8 cellular contexts compared by ENCODE assay signal in the genomic region with DNA sequence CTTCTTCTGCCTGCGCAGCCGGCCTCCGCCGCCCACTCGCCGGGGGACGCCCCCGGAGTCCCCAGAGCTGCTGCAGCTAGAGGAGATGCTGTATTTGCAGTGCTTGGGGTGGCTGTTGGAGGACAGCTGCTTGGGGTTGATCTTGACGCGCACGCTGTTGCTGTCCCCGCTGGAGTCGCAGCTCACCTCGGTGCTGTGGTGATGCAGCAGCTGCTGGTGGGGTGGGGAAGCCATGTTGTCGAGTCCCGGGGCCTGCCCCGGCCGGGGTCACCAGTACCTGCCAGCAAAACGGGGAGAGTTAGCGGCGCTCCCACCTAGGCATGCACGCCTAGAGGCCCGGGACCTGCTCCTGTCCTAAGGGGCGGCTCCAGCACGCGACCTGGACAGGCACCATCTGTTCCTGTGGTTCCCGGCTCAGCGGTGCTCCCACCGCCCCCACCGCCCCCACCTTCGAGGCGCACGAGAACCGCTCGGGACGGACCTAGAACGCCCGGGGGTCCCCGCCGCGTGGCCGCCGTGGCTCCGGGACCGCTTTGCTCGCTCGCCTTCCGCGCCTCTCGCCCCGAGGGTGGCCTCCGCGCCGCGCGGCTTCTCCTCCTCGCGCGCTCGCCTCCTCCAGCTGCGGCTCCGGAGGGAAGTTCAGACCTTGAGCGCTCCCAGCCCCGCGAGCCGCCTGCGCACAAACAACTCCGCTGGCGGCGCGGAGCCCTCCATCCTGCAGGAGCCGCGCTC. TPM values are rescaled to one million over a fixed set of nuclear protein-coding genes. Genes with fewer than 3 reads are reported as not detected.
A peak's percentile ranks its signal among the peaks of the same experiment; 100 is the strongest.
DNase-seq lines count a peak whose midpoint lies in the region; ATAC-seq and TF ChIP-seq lines count a peak whose summit lies in the region.

No MANE protein-coding gene starts in this region.

- H3K27me3 Mint-ChIP-seq in Caco-2 (ENCODE audit: insufficient read depth, unreplicated experiment), result no peaks in the 10 kb centered on the region
- no peaks in the 10 kb centered on the region for H3K27me3 Mint-ChIP-seq in activated CD4-positive, alpha-beta memory T cell treated with anti-CD3 and anti-CD28 coated beads for 36 hours
- peaks cover 0 to 8% of the 10 kb centered on the region in 2 donors for H3K27me3 Mint-ChIP-seq in effector memory CD8-positive, alpha-beta T cell

- CTCF ChIA-PET in Caco-2 (lab: Charles Lee), result interaction anchor here (1.6 kb wide), 1 partner anchor 139 kb away, joined by 5 read pairs; no protein-coding TSS in a partner anchor
- CTCF ChIA-PET in activated CD4-positive, alpha-beta memory T cell treated with anti-CD3 and anti-CD28 coated beads for 36 hours (lab: Charles Lee), result interaction anchor here (0.6 to 2.3 kb wide), 3 partner anchors 74 to 503 kb away, joined by 3 to 20 read pairs (median 4); no protein-coding TSS in a partner anchor

- no peaks in the 10 kb centered on the region for H3K27me3 ChIP-seq in Caco-2 (replicated peaks; ENCODE audit: control insufficient read depth, insufficient read depth, low read length)

- intact Hi-C loops in Caco-2 (cut with micrococcal nuclease; ENCODE audit: unreplicated experiment), result no loop called here
- intact Hi-C loops in activated CD4-positive, alpha-beta memory T cell treated with anti-CD3 and anti-CD28 coated beads for 36 hours (cut with micrococcal nuclease), result loop anchor here (1.0 kb wide), 1 partner anchor 138 kb away; no protein-coding TSS in a partner anchor

- H3K4me3 ChIP-seq in Caco-2 (ENCODE audit: low read depth, low read length) (peak overlapping the region; percentile 59), mesodermal cell (ENCODE audit: extremely low read depth, insufficient read depth, low read length, poor library complexity, severe bottlenecking) (peak overlapping the region; percentile 61)

- peaks cover 10% of the 10 kb centered on the region for H3K4me1 Mint-ChIP-seq in Caco-2 (ENCODE audit: low read depth, unreplicated experiment)
- peaks cover 45% of the 10 kb centered on the region for H3K4me1 Mint-ChIP-seq in activated CD4-positive, alpha-beta memory T cell treated with anti-CD3 and anti-CD28 coated beads for 36 hours (ENCODE audit: low read depth)
- H3K4me1 Mint-ChIP-seq in effector memory CD8-positive, alpha-beta T cell (ENCODE audit: low read depth in 2 of 2), result peaks cover 42 to 50% of the 10 kb centered on the region in 2 donors
- H3K4me1 Mint-ChIP-seq in stimulated activated effector memory CD8-positive, alpha-beta T cell treated with anti-CD3 and anti-CD28 coated beads, Interleukin-12 subunit alpha, Interleukin-12 subunit beta, amount 100 ng/mL, for 72 hours, result peaks cover 54% of the 10 kb centered on the region

- peaks cover 6% of the 10 kb centered on the region for H3K36me3 Mint-ChIP-seq in Caco-2 (ENCODE audit: insufficient read depth, unreplicated experiment)
- peaks cover 6% of the 10 kb centered on the region for H3K36me3 Mint-ChIP-seq in activated CD4-positive, alpha-beta memory T cell treated with anti-CD3 and anti-CD28 coated beads for 36 hours
- peaks cover 14% of the 10 kb centered on the region for H3K36me3 Mint-ChIP-seq in effector memory CD8-positive, alpha-beta T cell (ENCODE audit: insufficient read depth)
- H3K36me3 Mint-ChIP-seq in stimulated activated effector memory CD8-positive, alpha-beta T cell treated with anti-CD3 and anti-CD28 coated beads, Interleukin-12 subunit alpha, Interleukin-12 subunit beta, amount 100 ng/mL, for 72 hours, result peaks cover 10% of the 10 kb centered on the region

- H3K36me3 ChIP-seq in Caco-2 (ENCODE audit: control insufficient read depth, insufficient read depth, low read length) (no peaks in the 10 kb centered on the region), mesodermal cell (ENCODE audit: control insufficient read depth, insufficient read depth, low read length) (peaks cover 11% of the 10 kb centered on the region)

- H3K4me1 ChIP-seq in Caco-2, result peaks cover 5% of the 10 kb centered on the region; the same call in 1 of the 2 replicates
- H3K4me1 ChIP-seq in mesodermal cell (ENCODE audit: control insufficient read depth, insufficient read depth, low read length, poor library complexity, severe bottlenecking), result peaks cover 33% of the 10 kb centered on the region

- ATAC-seq in GM21737 (IDR thresholded peaks at IDR 0.05; ENCODE audit: unreplicated experiment) (peak; percentile 23), HG03469 (IDR thresholded peaks at IDR 0.05; ENCODE audit: unreplicated experiment) (no peak)
- ATAC-seq in effector memory CD8-positive, alpha-beta T cell (replicated peaks), result peak; percentile 47
- peak; percentile 64 for ATAC-seq in stimulated activated effector memory CD8-positive, alpha-beta T cell treated with anti-CD3 and anti-CD28 coated beads, Interleukin-12 subunit alpha, Interleukin-12 subunit beta, amount 100 ng/mL, for 72 hours

- BruUV-seq in Caco-2 (replicated peaks; lab: Mats Ljungman, UMichigan), result no TSS peak

- DNase-seq in Caco-2 (peak; percentile 43 to 60), NCI-H128 (lab: John Stamatoyannopoulos, UW; ENCODE audit: unreplicated experiment) (peak; percentile 5)
- peak; percentile 53 for DNase-seq in activated CD4-positive, alpha-beta memory T cell treated with anti-CD3 and anti-CD28 coated beads for 36 hours
- DNase-seq in effector memory CD8-positive, alpha-beta T cell, result peak; percentile 37 to 41 (median 40)
- peak; percentile 25 to 68 for DNase-seq in stimulated activated effector memory CD8-positive, alpha-beta T cell treated with anti-CD3 and anti-CD28 coated beads, Interleukin-12 subunit alpha, Interleukin-12 subunit beta, amount 100 ng/mL, for 72 hours (ENCODE audit: low spot score in 2 of 2)

- no peaks in the 10 kb centered on the region for H3K9me3 Mint-ChIP-seq in Caco-2 (ENCODE audit: unreplicated experiment)
- H3K9me3 Mint-ChIP-seq in activated CD4-positive, alpha-beta memory T cell treated with anti-CD3 and anti-CD28 coated beads for 36 hours, result no peaks in the 10 kb centered on the region
- no peaks in the 10 kb centered on the region for H3K9me3 Mint-ChIP-seq in effector memory CD8-positive, alpha-beta T cell
- no peaks in the 10 kb centered on the region for H3K9me3 Mint-ChIP-seq in stimulated activated effector memory CD8-positive, alpha-beta T cell treated with anti-CD3 and anti-CD28 coated beads, Interleukin-12 subunit alpha, Interleukin-12 subunit beta, amount 100 ng/mL, for 72 hours

- H3K27ac ChIP-seq in mesodermal cell (ENCODE audit: low read depth, low read length, severe bottlenecking), result no peak overlapping the region

- no peak overlapping the region for H3K27ac Mint-ChIP-seq in Caco-2 (ENCODE audit: unreplicated experiment)
- no peak overlapping the region for H3K27ac Mint-ChIP-seq in activated CD4-positive, alpha-beta memory T cell treated with anti-CD3 and anti-CD28 coated beads for 36 hours
- H3K27ac Mint-ChIP-seq in effector memory CD8-positive, alpha-beta T cell, result no peak overlapping the region
- H3K27ac Mint-ChIP-seq in stimulated activated effector memory CD8-positive, alpha-beta T cell treated with anti-CD3 and anti-CD28 coated beads, Interleukin-12 subunit alpha, Interleukin-12 subunit beta, amount 100 ng/mL, for 72 hours, result no peak overlapping the region

- POLR2A ChIA-PET in Caco-2 (lab: Charles Lee), result no interaction called here
- POLR2A ChIA-PET in activated CD4-positive, alpha-beta memory T cell treated with anti-CD3 and anti-CD28 coated beads for 36 hours (lab: Charles Lee), result interaction anchor here (0.6 to 2.2 kb wide), 2 partner anchors 78 to 138 kb away, joined by 8 to 10 read pairs; no protein-coding TSS in a partner anchor

- H3K4me3 Mint-ChIP-seq in Caco-2 (ENCODE audit: unreplicated experiment), result peak overlapping the region; percentile 72
- H3K4me3 Mint-ChIP-seq in activated CD4-positive, alpha-beta memory T cell treated with anti-CD3 and anti-CD28 coated beads for 36 hours, result peak overlapping the region; percentile 69
- H3K4me3 Mint-ChIP-seq in effector memory CD8-positive, alpha-beta T cell, result peak overlapping the region; percentile 67 to 84
- H3K4me3 Mint-ChIP-seq in stimulated activated effector memory CD8-positive, alpha-beta T cell treated with anti-CD3 and anti-CD28 coated beads, Interleukin-12 subunit alpha, Interleukin-12 subunit beta, amount 100 ng/mL, for 72 hours, result peak overlapping the region; percentile 61

- WGBS in mesodermal cell (ENCODE audit: insufficient coverage in 2 of 2), 2 experiments, result 11 to 12% methylated on average over 65 to 73 of the region's 73 CpGs

- no peak for TF ChIP-seq CTCF in Caco-2 (IDR thresholded peaks at IDR 0.05; ENCODE audit: insufficient read depth in 1 of 2, low read depth in 1 of 2, low read length in 1 of 2, severe bottlenecking in 1 of 2, unreplicated experiment in 1 of 2)

- H3K9me3 ChIP-seq in Caco-2 (no peaks in the 10 kb centered on the region), mesodermal cell (ENCODE audit: control insufficient read depth, low read length) (no peaks in the 10 kb centered on the region)

RNA-seq across cellular contexts. Expression of a gene that starts 0.9 kb away (rescaled TPM):
- 11.5 and 12.6 TPM in 2 replicates for total RNA-seq in Caco-2 (2022)
- 1 to 10 TPM; 3.8 to 4.9 TPM for total RNA-seq in activated CD4-positive, alpha-beta memory T cell treated with anti-CD3 and anti-CD28 coated beads for 36 hours
- polyA plus RNA-seq in mesodermal cell (2013, experiment 1 of 2), result 9.2 TPM
- 10.7 TPM for polyA plus RNA-seq in mesodermal cell (2013, experiment 2 of 2)
